Comparison of ENCODE assay signal across 10 cellular contexts in genomic region chr1:116855220-116855619, GRCh38. TPM values are rescaled to one million over a fixed set of nuclear protein-coding genes. Genes with fewer than 3 reads are reported as not detected.
DNase-seq lines count a peak whose midpoint lies in the region; ATAC-seq and TF ChIP-seq lines count a peak whose summit lies in the region.
"Had no signal": no experiment of that assay in that cellular context is flagged by ENCODE, and none has a peak within 500 bp of the region (broad histone marks: within the 10 kb centered on the region; RNA-seq: fewer than 3 reads in every experiment).

No MANE protein-coding gene starts in this region.

- TF ChIP-seq POLR2A in testis (IDR thresholded peaks at IDR 0.05): no peak

- no peak overlapping the region for H3K4me3 Mint-ChIP-seq in T-helper 17 cell

- intact Hi-C loops in right cardiac atrium (cut with DNase I) (loop anchor here in 1 of 4 donors (10.0 kb wide), 1 partner anchor 190 kb away; no protein-coding TSS in a partner anchor), testis (cut with DNase I; ENCODE audit: low total_unique reads) (no loop called here)

- ATAC-seq in T-helper 17 cell: no peak
- peak; percentile 85 to 89 for ATAC-seq in right cardiac atrium
- no peak for ATAC-seq in GM18861 (IDR thresholded peaks at IDR 0.05; ENCODE audit: unreplicated experiment)
- no peak for ATAC-seq in HG03280 (IDR thresholded peaks at IDR 0.05; ENCODE audit: unreplicated experiment)
- ATAC-seq in GM18867 (IDR thresholded peaks at IDR 0.05; ENCODE audit: unreplicated experiment): no peak

- H3K27me3 Mint-ChIP-seq in T-helper 17 cell: no peaks in the 10 kb centered on the region

- H3K36me3 Mint-ChIP-seq in T-helper 17 cell (ENCODE audit: low read depth): no peaks in the 10 kb centered on the region

- peak in 2 of 3 experiments; percentile 44 to 65 for DNase-seq in NCI-H1417 (lab: John Stamatoyannopoulos, UW)
- no peak for DNase-seq in NCI-H1417 treated with DMSO at 0.1 percent for 48 hours (lab: John Stamatoyannopoulos, UW)
- no peak for DNase-seq in T-helper 17 cell
- DNase-seq in right cardiac atrium: peak; percentile 66 to 91 (median 86)
- peak; percentile 51 for DNase-seq in testis
- DNase-seq: activated CD4-positive, alpha-beta T cell treated with anti-CD3 and anti-CD28 coated beads for 4 hours; effector CD4-positive, alpha-beta T cell had no signal

- H3K27ac Mint-ChIP-seq in T-helper 17 cell: peak overlapping the region; percentile 72

- H3K36me3 ChIP-seq in testis (ENCODE audit: low read depth, missing control alignments): no peaks in the 10 kb centered on the region

- H3K27ac ChIP-seq in right cardiac atrium (ENCODE audit: low read length) (peak overlapping the region; percentile 27), testis (no peak overlapping the region)

- peaks cover 5% of the 10 kb centered on the region for H3K4me1 ChIP-seq in right cardiac atrium (ENCODE audit: control insufficient read depth, insufficient read depth, low read length)
- peaks cover 9% of the 10 kb centered on the region for H3K4me1 ChIP-seq in testis

- H3K4me1 Mint-ChIP-seq in T-helper 17 cell: peaks cover 16% of the 10 kb centered on the region

- WGBS in right cardiac atrium: 31% methylated on average over 5 of the region's 5 CpGs
- 33 to 39% methylated on average over 3 to 5 of the region's 5 CpGs for WGBS in testis, 2 donors

- H3K9me3 ChIP-seq in T-helper 17 cell (ENCODE audit: control insufficient read depth, low read length, poor library complexity, severe bottlenecking) (no peaks in the 10 kb centered on the region), right cardiac atrium (ENCODE audit: control insufficient read depth, low read length) (no peaks in the 10 kb centered on the region), testis (no peaks in the 10 kb centered on the region)

- no peak for TF ChIP-seq CTCF in testis (IDR thresholded peaks at IDR 0.05)

- H3K4me3 ChIP-seq in right cardiac atrium (ENCODE audit: low read length) (no peak overlapping the region), testis (no peak overlapping the region)

- H3K27me3 ChIP-seq in right cardiac atrium (ENCODE audit: control insufficient read depth, insufficient read depth) (no peaks in the 10 kb centered on the region), testis (no peaks in the 10 kb centered on the region)

RNA-seq across cellular contexts. Expression of gene PTGFRN, which starts 54.5 kb away (rescaled TPM):
- total RNA-seq in T-helper 17 cell: 1 to 10 TPM in 1 of 2 donors, under 1 TPM in 1; 0.94 to 1.3 TPM
- 100 to 1,000 TPM; 151 to 247 (median 163) TPM for total RNA-seq in right cardiac atrium
- polyA plus RNA-seq in right cardiac atrium: 100 TPM
- 10 to 100 TPM; 26.8 to 28.1 TPM for total RNA-seq in testis
- polyA plus RNA-seq in testis (ENCODE audit: insufficient read depth, low read depth, low replicate concordance): 32.0 TPM

Comparison
In these comparisons a context has a peak if more than half of its experiments do, and no peak if none do; other contexts are left out.
1. DNase-seq: peak in NCI-H1417 (2 of 3), right cardiac atrium (3 of 3) and testis (single experiment); none in NCI-H1417 treated with DMSO at 0.1 percent for 48 hours (single experiment) and T-helper 17 cell (0 of 3).
2. ATAC-seq: peak in right cardiac atrium (2 of 2); none in T-helper 17 cell (single experiment), GM18861 (single experiment), HG03280 (single experiment) and GM18867 (single experiment).
3. RNA of gene PTGFRN, which starts 54.5 kb away (total RNA-seq): 151 to 247 TPM in right cardiac atrium and 26.8 to 28.1 TPM in testis; 0.94 to 1.3 TPM in T-helper 17 cell; every median in the first group is over 10 times any median in the second.